8 cellular contexts compared by ENCODE assay signal in the genomic region with DNA sequence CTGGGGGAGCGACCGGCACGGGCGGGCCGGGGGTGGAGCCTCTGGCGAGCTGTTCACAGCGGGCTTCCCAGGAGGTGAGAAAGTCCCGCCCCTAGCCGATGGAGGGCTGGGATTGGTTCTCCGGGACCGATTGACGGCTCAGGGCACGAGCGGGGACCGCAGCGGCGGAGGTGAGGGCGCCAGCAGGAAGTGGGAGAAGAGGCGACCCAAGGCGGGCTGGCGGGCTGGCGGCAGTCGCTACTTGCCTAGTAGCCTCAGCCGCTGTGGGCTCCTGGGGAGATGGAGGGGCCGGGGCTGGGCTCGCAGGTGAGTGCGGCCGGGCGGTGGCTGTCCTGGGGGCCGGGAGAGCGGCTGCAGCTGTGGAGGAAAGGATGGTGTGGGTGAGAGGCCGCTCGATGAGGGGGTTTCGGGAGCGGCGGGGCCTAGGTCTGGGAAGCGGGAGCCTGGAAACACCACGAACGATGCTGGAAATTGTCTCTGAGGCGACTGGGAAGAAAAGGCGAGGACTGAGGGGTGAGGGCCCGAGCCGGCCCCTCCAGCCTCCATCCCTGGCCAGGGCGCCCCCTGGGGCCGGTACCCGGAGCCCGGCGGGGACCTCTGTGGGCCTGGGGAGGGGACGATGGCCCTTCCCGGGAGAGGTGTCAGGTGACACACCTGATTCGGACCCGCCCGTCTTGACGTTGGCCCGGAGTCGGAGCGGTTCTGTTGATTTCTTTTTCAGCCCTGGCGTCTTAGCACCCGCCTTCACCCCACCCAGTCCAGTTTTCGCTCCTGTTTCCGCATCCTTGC. TPM values are rescaled to one million over a fixed set of nuclear protein-coding genes. Genes with fewer than 3 reads are reported as not detected.
DNase-seq lines count a peak whose midpoint lies in the region; ATAC-seq, FAIRE-seq and TF ChIP-seq lines count a peak whose summit lies in the region.

Gene ZDHHC13 (plus strand): TSS at position 198 of the 789 bp plus-strand sequence. CDS start 82 bp downstream, at position 280.

- no peaks in the 10 kb centered on the region for H3K27me3 ChIP-seq in pancreas
- no peaks in the 10 kb centered on the region for H3K27me3 ChIP-seq in tibial artery

- peaks cover 24 to 40% of the 10 kb centered on the region in 2 donors for H3K36me3 Mint-ChIP-seq in activated naive CD4-positive, alpha-beta T cell treated with anti-CD3 and anti-CD28 coated beads, Interleukin-2, amount 50 U/mL, for 72 hours

- FAIRE-seq in pancreas (lab: Jason Lieb, UNC) = no peak

- H3K4me1 ChIP-seq in pancreas = peaks cover 8 to 13% (median 12%) of the 10 kb centered on the region in 3 donors
- peaks cover 0 to 14% (median 7%) of the 10 kb centered on the region in 4 donors for H3K4me1 ChIP-seq in tibial artery

- DNase-seq in NCI-H1105 (lab: John Stamatoyannopoulos, UW) (peak; percentile 93), SKM-1 (lab: John Stamatoyannopoulos, UW; ENCODE audit: unreplicated experiment) (peak; percentile 74), Right ventricle myocardium inferior (ENCODE audit: missing footprints) (peak; percentile 97), pancreas (peak; percentile 94 to 98 (median 95)), tibial artery (peak; percentile 94)
- DNase-seq in activated naive CD4-positive, alpha-beta T cell treated with anti-CD3 and anti-CD28 coated beads, Interleukin-2, amount 50 U/mL, for 72 hours (ENCODE audit: low spot score in 2 of 2) = peak; percentile 95 to 98

- WGBS in pancreas, 2 donors = 1% methylated on average over 56 to 61 of the region's 61 CpGs

- no peaks in the 10 kb centered on the region for H3K9me3 ChIP-seq in pancreas
- H3K9me3 ChIP-seq in tibial artery = no peaks in the 10 kb centered on the region

- H3K27ac Mint-ChIP-seq in activated naive CD4-positive, alpha-beta T cell treated with anti-CD3 and anti-CD28 coated beads, Interleukin-2, amount 50 U/mL, for 72 hours = peak within 1 kb of the TSS; percentile 96

- intact Hi-C loops in Right ventricle myocardium inferior (cut with DNase I) = no loop called here
- intact Hi-C loops in pancreas (cut with DNase I) = no loop called here
- intact Hi-C loops in tibial artery (cut with DNase I; ENCODE audit: low total_unique reads) = no loop called here

- H3K9me3 Mint-ChIP-seq in activated naive CD4-positive, alpha-beta T cell treated with anti-CD3 and anti-CD28 coated beads, Interleukin-2, amount 50 U/mL, for 72 hours = no peaks in the 10 kb centered on the region

- ATAC-seq in HG02678 (IDR thresholded peaks at IDR 0.05; ENCODE audit: unreplicated experiment) (peak; percentile 100), Right ventricle myocardium inferior (peak; percentile 100), pancreas (peak; percentile 99 to 100 (median 100))
- ATAC-seq in activated naive CD4-positive, alpha-beta T cell treated with anti-CD3 and anti-CD28 coated beads, Interleukin-2, amount 50 U/mL, for 72 hours = peak; percentile 99

- TF ChIP-seq CTCF in GM12873 (IDR thresholded peaks at IDR 0.05; ENCODE audit: insufficient read depth, low read depth, low read length, missing control alignments) = peak; percentile 49
- TF ChIP-seq CTCF in pancreas (IDR thresholded peaks at IDR 0.05) = no peak
- TF ChIP-seq CTCF in tibial artery (IDR thresholded peaks at IDR 0.05) = peak in 1 of 2 experiments; percentile 14

- H3K36me3 ChIP-seq in pancreas (no peaks in the 10 kb centered on the region), tibial artery (no peaks in the 10 kb centered on the region)

- H3K27ac ChIP-seq in pancreas (peak within 1 kb of the TSS; percentile 19 to 83 (median 71)), tibial artery (peak within 1 kb of the TSS; percentile 61 to 65)

- H3K4me3 ChIP-seq in pancreas (peak within 1 kb of the TSS; percentile 56 to 94 (median 90)), tibial artery (peak within 1 kb of the TSS; percentile 84 to 95)

RNA-seq across cellular contexts. Expression of gene ZDHHC13, which starts in this region (rescaled TPM):
- total RNA-seq in activated naive CD4-positive, alpha-beta T cell treated with anti-CD3 and anti-CD28 coated beads, Interleukin-2, amount 50 U/mL, for 72 hours = 10 to 100 TPM; 24.0 to 28.3 TPM
- total RNA-seq in Right ventricle myocardium inferior (5.0 TPM), pancreas (10 to 100 TPM in 1 of 6 donors, 1 to 10 TPM in 5; 4.5 to 11.2 (median 6.9) TPM)
- 10 to 100 TPM in 1 of 2 donors, 1 to 10 TPM in 1; 7.1 to 11.5 TPM for polyA plus RNA-seq in pancreas

Comparison
In these comparisons a context has a peak if more than half of its experiments do, and no peak if none do; other contexts are left out.
1. Peak in every context shown above with its lines: DNase-seq, ATAC-seq, H3K4me3 ChIP-seq and H3K27ac ChIP-seq.